In the genomic region with DNA sequence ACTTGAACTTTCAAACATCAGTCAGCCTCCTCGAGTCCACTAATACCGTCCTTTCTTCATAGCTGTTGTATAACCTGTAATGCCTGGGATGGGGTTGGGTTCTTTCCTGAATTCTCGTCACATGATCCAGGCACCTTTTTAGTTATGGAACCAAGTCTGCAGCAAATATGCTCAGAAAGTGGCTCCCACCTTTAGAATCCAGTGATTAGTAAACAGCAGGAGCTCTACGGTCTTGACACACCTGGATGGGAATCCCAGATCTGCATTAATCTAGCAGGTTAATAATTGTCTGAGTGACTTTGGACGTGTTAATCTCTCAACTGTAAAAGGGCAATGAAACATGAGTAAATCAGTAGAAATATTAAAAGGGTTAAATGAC, we compare ENCODE assay signal across 8 cellular contexts. TPM values are rescaled to one million over a fixed set of nuclear protein-coding genes. Genes with fewer than 3 reads are reported as not detected.
DNase-seq lines count a peak whose midpoint lies in the region; ATAC-seq, FAIRE-seq and TF ChIP-seq lines count a peak whose summit lies in the region.

No MANE protein-coding gene starts in this region.

- no peaks in the 10 kb centered on the region for H3K9me3 Mint-ChIP-seq in HFFc6

- peak overlapping the region; percentile 93 for H3K4me3 ChIP-seq in K562

- no peaks in the 10 kb centered on the region for H3K36me3 ChIP-seq in K562 (ENCODE audit: control insufficient read depth, insufficient read depth, low read length)

- no peak for FAIRE-seq in K562 (lab: Jason Lieb, UNC)
- FAIRE-seq in D721Med (lab: Jason Lieb, UNC), result no peak

- TF ChIP-seq POLR2A in K562 (conservative IDR thresholded peaks at IDR 0.05), result no peak
- TF ChIP-seq POLR2A in GM18505 (IDR thresholded peaks at IDR 0.05; ENCODE audit: borderline replicate concordance, extremely low read depth, insufficient read depth, insufficient read length), result no peak

- CTCF ChIA-PET in K562 (lab: Yijun Ruan, JAX; ENCODE audit: low intra/inter-chr PET ratio), result no interaction called here

- no peaks in the 10 kb centered on the region for H3K9me3 ChIP-seq in K562 (replicated peaks; ENCODE audit: control insufficient read depth, insufficient read depth, low read depth, low read length)

- in situ Hi-C loops in K562 (cut with MboI), result no loop called here

- intact Hi-C loops in K562 (cut with micrococcal nuclease) (no loop called here), sciatic nerve (cut with DNase I) (no loop called here)

- peaks cover 2% of the 10 kb centered on the region; the same call in 1 of the 2 replicates for H3K27me3 Mint-ChIP-seq in HFFc6 (ENCODE audit: insufficient read depth)

- peak overlapping the region; percentile 92 for H3K4me2 ChIP-seq in K562 (ENCODE audit: insufficient read depth, low read length)

- H3K36me3 Mint-ChIP-seq in HFFc6 (ENCODE audit: low read depth), result peaks cover 4% of the 10 kb centered on the region; the same call in 1 of the 2 replicates

- peaks cover 54% of the 10 kb centered on the region for H3K4me1 Mint-ChIP-seq in HFFc6 (ENCODE audit: low read depth)

- no peak for DNase-seq in HFFc6
- DNase-seq in K562 (ENCODE audit: extremely low read depth in 1 of 4, low spot score in 3 of 4), result no peak
- DNase-seq in midbrain (lab: John Stamatoyannopoulos, UW), result peak; percentile 37
- DNase-seq in sciatic nerve (ENCODE audit: low spot score), result no peak
- DNase-seq in D721Med (ENCODE audit: insufficient read length, low spot score), result no peak

- peak overlapping the region; percentile 100 for H2AFZ ChIP-seq in K562 (ENCODE audit: low read depth, low read length)

- H3K9ac ChIP-seq in K562 (ENCODE audit: insufficient read depth in 1 of 2, low read depth in 2 of 2, low read length in 2 of 2), result peak overlapping the region in 1 of 2 experiments; percentile 51; a peak in 1 of 4 replicates

- no peak for TF ChIP-seq RAD21 in K562 (CRISPR knock-in tag; conservative IDR thresholded peaks at IDR 0.05 in 1 of 2, IDR thresholded peaks at IDR 0.05 in 1 of 2)

- H3K9me1 ChIP-seq in K562 (ENCODE audit: control insufficient read depth, insufficient read depth, low read length), result no peaks in the 10 kb centered on the region

- H3K27me3 ChIP-seq in K562 (ENCODE audit: control insufficient read depth in 2 of 2, insufficient read depth in 2 of 2, low read length in 2 of 2), result no peaks in the 10 kb centered on the region

- TSS peak; percentile 89 for BruUV-seq in K562 (replicated peaks; lab: Mats Ljungman, UMichigan)

- WGBS in K562 (ENCODE audit: insufficient coverage, low coverage, missing lambda C conversion rate), result 42% methylated on average over 5 of the region's 5 CpGs

- POLR2A ChIA-PET in K562 (lab: Yijun Ruan, JAX), result interaction anchor here (1.1 kb wide), 1 partner anchor 33 kb away, joined by 3 read pairs; no protein-coding TSS in a partner anchor

- TF ChIP-seq CTCF in 22Rv1 (IDR thresholded peaks at IDR 0.05), result no peak
- no peak for TF ChIP-seq CTCF in HFFc6 (IDR thresholded peaks at IDR 0.05)
- TF ChIP-seq CTCF in K562 (IDR thresholded peaks at IDR 0.05 in 2 of 3, conservative IDR thresholded peaks at IDR 0.05 in 1 of 3; ENCODE audit: insufficient read depth in 2 of 3, low read depth in 1 of 3, low read length in 3 of 3), result no peak
- no peak for TF ChIP-seq CTCF in D721Med (IDR thresholded peaks at IDR 0.05; ENCODE audit: insufficient read depth, missing control alignments)

- peak overlapping the region; percentile 63 for H3K27ac ChIP-seq in 22Rv1
- no peak overlapping the region for H3K27ac ChIP-seq in K562 (ENCODE audit: extremely low read depth, low read depth, low read length)

- H4K20me1 ChIP-seq in K562 (replicated peaks; ENCODE audit: control insufficient read depth, insufficient read depth, low read length), result no peaks in the 10 kb centered on the region

- ATAC-seq in K562, result no peak
- no peak for ATAC-seq in GM18505 (IDR thresholded peaks at IDR 0.05; ENCODE audit: unreplicated experiment)
- ATAC-seq in HG02938 (IDR thresholded peaks at IDR 0.05; ENCODE audit: unreplicated experiment), result no peak
- no peak for ATAC-seq in sciatic nerve

- H3K4me1 ChIP-seq in K562 (replicated peaks in 1 of 2; ENCODE audit: control insufficient read depth in 2 of 2, insufficient read depth in 2 of 2, low read length in 2 of 2), result peaks cover 5 to 17% of the 10 kb centered on the region in 2 experiments; a peak in 4 of 5 replicates

- no peak for TF ChIP-seq EP300 in K562 (IDR thresholded peaks at IDR 0.05; ENCODE audit: low read length)

- peaks cover 30% of the 10 kb centered on the region for H3K79me2 ChIP-seq in K562 (ENCODE audit: control insufficient read depth, insufficient read depth, low read length)

- peak overlapping the region; percentile 74 for H3K27ac Mint-ChIP-seq in HFFc6

- peak overlapping the region; percentile 80 for H3K4me3 Mint-ChIP-seq in HFFc6

TF ChIP-seq in K562, 482 proteins besides CTCF, POLR2A, EP300 and RAD21:
- TF ChIP-seq ZNF253 (CRISPR knock-in tag; conservative IDR thresholded peaks at IDR 0.05), result no peak
- no peak for TF ChIP-seq TEAD1 (CRISPR knock-in tag; IDR thresholded peaks at IDR 0.05)
- TF ChIP-seq ZNF12 (CRISPR knock-in tag; IDR thresholded peaks at IDR 0.05), result no peak
- no peak for TF ChIP-seq ZNF41 (CRISPR knock-in tag; conservative IDR thresholded peaks at IDR 0.05)
- no peak for TF ChIP-seq ZNF124 (CRISPR knock-in tag; IDR thresholded peaks at IDR 0.05)
- TF ChIP-seq SIRT6 (IDR thresholded peaks at IDR 0.05; ENCODE audit: low read depth, low read length), result no peak
- no peak for TF ChIP-seq L3MBTL2 (IDR thresholded peaks at IDR 0.05)

RNA-seq across cellular contexts. Expression of a gene that starts 0.7 kb away (rescaled TPM):
- total RNA-seq in HFFc6 (2021; fragmentation: NEBNext Ultra II Directional; extraction: Animal tissue kit (Norgen Biotek cat#: 25700)), result 10 to 100 TPM; 64.1 to 80.1 (median 72.0) TPM
- 11.4 and 16.1 TPM in 2 replicates for total RNA-seq in K562 (2011; cell fraction: chromatin; rRNA removed; ENCODE audit: low replicate concordance)
- 5.2 and 6.6 TPM in 2 replicates for total RNA-seq in K562 (2011; cell fraction: nucleolus; rRNA removed)
- 9.6 and 10.9 TPM in 2 replicates for total RNA-seq in K562 (2011; cell fraction: nucleoplasm; rRNA removed)
- total RNA-seq in K562 (2014; rRNA removed), result 3.7 and 6.0 TPM in 2 replicates
- 6.9 and 7.1 TPM in 2 replicates for total RNA-seq in K562 (2014; rRNA removed; fragmentation: Illumina TruSeq; extraction: Trizol)
- 5.5 and 6.1 TPM in 2 replicates for total RNA-seq in K562 (2015; rRNA removed; fragmentation: Illumina TruSeq; extraction: Trizol)
- total RNA-seq in K562 (2021), result 14.6 and 14.8 TPM in 2 replicates
- 4.9 and 5.7 TPM in 2 replicates for polyA plus RNA-seq in K562 (2011; rRNA removed)
- polyA plus RNA-seq in K562 (2011; cell fraction: cytosol; rRNA removed), result 4.1 and 4.4 TPM in 2 replicates
- polyA plus RNA-seq in K562 (2011; cell fraction: nucleus; rRNA removed), result 5.9 and 6.0 TPM in 2 replicates
- polyA plus RNA-seq in K562 (2012), result 4.7 and 4.8 TPM in 2 replicates
- 7.4 and 7.9 TPM in 2 replicates for polyA plus RNA-seq in K562 (2014; fragmentation: Illumina TruSeq; extraction: Trizol)
- polyA plus RNA-seq in K562 (2014; fragmentation: Nextera tagmentation; extraction: Ambion mirVana), result 1 to 10 TPM in 1 of 2 experiments, under 1 TPM in 1; 0.80 to 1.4 TPM
- polyA plus RNA-seq in K562 (2014; rRNA removed), result 3.5 and 4.6 TPM in 2 replicates
- polyA minus RNA-seq in K562 (2011; rRNA and poly(A)+ RNA removed), result 9.0 and 10.6 TPM in 2 replicates
- polyA minus RNA-seq in K562 (2011; cell fraction: cytosol; rRNA and poly(A)+ RNA removed), result 4.0 and 5.6 TPM in 2 replicates
- 4.0 and 6.7 TPM in 2 replicates for polyA minus RNA-seq in K562 (2011; cell fraction: nucleus; rRNA and poly(A)+ RNA removed)
- 39.7 TPM for total RNA-seq in sciatic nerve

RNA-seq across cellular contexts. Expression of a gene that starts 22.4 kb away (rescaled TPM):
- 10 to 100 TPM; 11.9 to 14.2 (median 13.2) TPM for total RNA-seq in HFFc6 (2021; fragmentation: NEBNext Ultra II Directional; extraction: Animal tissue kit (Norgen Biotek cat#: 25700))
- 32.2 and 89.1 TPM in 2 replicates for total RNA-seq in K562 (2011; cell fraction: chromatin; rRNA removed; ENCODE audit: low replicate concordance)
- total RNA-seq in K562 (2011; cell fraction: nucleolus; rRNA removed), result 46.2 and 48.0 TPM in 2 replicates
- total RNA-seq in K562 (2011; cell fraction: nucleoplasm; rRNA removed), result 28.4 and 33.2 TPM in 2 replicates
- total RNA-seq in K562 (2014; rRNA removed) (6.0 and 8.8 TPM in 2 replicates), K562 (2014; rRNA removed; fragmentation: Illumina TruSeq; extraction: Trizol) (2.3 and 2.4 TPM in 2 replicates), K562 (2015; rRNA removed; fragmentation: Illumina TruSeq; extraction: Trizol) (4.6 and 5.9 TPM in 2 replicates), K562 (2021) (6.9 and 7.9 TPM in 2 replicates), sciatic nerve (12.9 TPM)
- polyA plus RNA-seq in K562 (2011; rRNA removed) (5.8 and 11.5 TPM in 2 replicates), K562 (2014; fragmentation: Illumina TruSeq; extraction: Trizol) (7.9 and 9.1 TPM in 2 replicates), K562 (2014; fragmentation: Nextera tagmentation; extraction: Ambion mirVana) (1 to 10 TPM; 2.2 to 5.0 TPM), K562 (2014; rRNA removed) (10.4 and 12.0 TPM in 2 replicates)
- polyA plus RNA-seq in K562 (2011; cell fraction: cytosol; rRNA removed), result 3.8 and 4.3 TPM in 2 replicates
- polyA plus RNA-seq in K562 (2011; cell fraction: nucleus; rRNA removed), result 83.5 and 84.6 TPM in 2 replicates
- 6.9 and 15.9 TPM in 2 replicates for polyA plus RNA-seq in K562 (2012)
- polyA minus RNA-seq in K562 (2011; rRNA and poly(A)+ RNA removed), result 1.7 and 3.8 TPM in 2 replicates
- polyA minus RNA-seq in K562 (2011; cell fraction: cytosol; rRNA and poly(A)+ RNA removed), result 1.1 and 4.9 TPM in 2 replicates
- polyA minus RNA-seq in K562 (2011; cell fraction: nucleus; rRNA and poly(A)+ RNA removed), result 11.7 and 13.7 TPM in 2 replicates

RNA-seq across cellular contexts. Expression of a gene that starts 48.4 kb away (rescaled TPM):
- total RNA-seq in HFFc6 (2021; fragmentation: NEBNext Ultra II Directional; extraction: Animal tissue kit (Norgen Biotek cat#: 25700)), result not detected
- not detected in 2 replicates for total RNA-seq in K562 (2011; cell fraction: chromatin; rRNA removed; ENCODE audit: low replicate concordance)
- not detected in 2 replicates for total RNA-seq in K562 (2011; cell fraction: nucleolus; rRNA removed)
- total RNA-seq in K562 (2011; cell fraction: nucleoplasm; rRNA removed), result not detected in 2 replicates
- not detected in 2 replicates for total RNA-seq in K562 (2014; rRNA removed)
- not detected in 2 replicates for total RNA-seq in K562 (2014; rRNA removed; fragmentation: Illumina TruSeq; extraction: Trizol)
- not detected in 2 replicates for total RNA-seq in K562 (2015; rRNA removed; fragmentation: Illumina TruSeq; extraction: Trizol)
- total RNA-seq in K562 (2021), result not detected in 2 replicates
- polyA plus RNA-seq in K562 (2011; rRNA removed), result not detected in 2 replicates
- not detected in 2 replicates for polyA plus RNA-seq in K562 (2011; cell fraction: cytosol; rRNA removed)
- not detected in 2 replicates for polyA plus RNA-seq in K562 (2011; cell fraction: nucleus; rRNA removed)
- 0.03 and 0.14 TPM in 2 replicates for polyA plus RNA-seq in K562 (2012)
- polyA plus RNA-seq in K562 (2014; fragmentation: Illumina TruSeq; extraction: Trizol), result not detected in 2 replicates
- polyA plus RNA-seq in K562 (2014; fragmentation: Nextera tagmentation; extraction: Ambion mirVana), result under 1 TPM in 1 of 2 experiments, not detected in 1; 0.07 TPM
- 0.01 TPM in 1 of 2 replicates, not detected in the other for polyA plus RNA-seq in K562 (2014; rRNA removed)
- not detected in 2 replicates for polyA minus RNA-seq in K562 (2011; rRNA and poly(A)+ RNA removed)
- not detected in 2 replicates for polyA minus RNA-seq in K562 (2011; cell fraction: cytosol; rRNA and poly(A)+ RNA removed)
- polyA minus RNA-seq in K562 (2011; cell fraction: nucleus; rRNA and poly(A)+ RNA removed), result not detected in 2 replicates
- total RNA-seq in sciatic nerve, result 9.9 TPM

Comparison
In these comparisons a context has a peak if more than half of its experiments do, and no peak if none do; other contexts are left out.
1. RNA of a gene that starts 48.4 kb away (total RNA-seq): 9.9 TPM in sciatic nerve (single experiment); not detected in HFFc6 and not detected in K562; every median in the first group is over 10 times any median in the second.